ENCODE assay signal across 8 cellular contexts in genomic region chr12:54596526-54596946, GRCh38. TPM values are rescaled to one million over a fixed set of nuclear protein-coding genes. Genes with fewer than 3 reads are reported as not detected.
DNase-seq lines count a peak whose midpoint lies in the region; ATAC-seq and TF ChIP-seq lines count a peak whose summit lies in the region.

No MANE protein-coding gene starts in this region.

- H3K27ac Mint-ChIP-seq in activated naive CD4-positive, alpha-beta T cell treated with anti-CD3 and anti-CD28 coated beads, Interleukin-2, amount 50 U/mL, for 72 hours: no peak overlapping the region

- WGBS in psoas muscle, 3 donors: 22 to 26% (median 26%) methylated on average over 3 of the region's 3 CpGs

- H3K9me3 ChIP-seq in cardiac muscle cell (ENCODE audit: low read depth): no peaks in the 10 kb centered on the region
- H3K9me3 ChIP-seq in psoas muscle: no peaks in the 10 kb centered on the region

- intact Hi-C loops in psoas muscle (cut with DNase I): loop anchor here (5.0 kb wide), 1 partner anchor 361 kb away; no protein-coding TSS in a partner anchor

- H3K9me3 Mint-ChIP-seq in activated naive CD4-positive, alpha-beta T cell treated with anti-CD3 and anti-CD28 coated beads, Interleukin-2, amount 50 U/mL, for 72 hours: no peaks in the 10 kb centered on the region

- H3K4me1 ChIP-seq in cardiac muscle cell (ENCODE audit: low read depth) (peaks cover 15% of the 10 kb centered on the region), psoas muscle (no peaks in the 10 kb centered on the region)

- peak; percentile 93 for TF ChIP-seq CTCF in cardiac muscle cell (IDR thresholded peaks at IDR 0.05; ENCODE audit: low read depth, low read length)
- TF ChIP-seq CTCF in psoas muscle (IDR thresholded peaks at IDR 0.05): peak; percentile 82

- H3K4me3 ChIP-seq in cardiac muscle cell (no peak overlapping the region), psoas muscle (no peak overlapping the region)

- ATAC-seq in HG03432 (IDR thresholded peaks at IDR 0.05; ENCODE audit: unreplicated experiment) (peak; percentile 66), psoas muscle (peak; percentile 74 to 92 (median 76)), HG03280 (IDR thresholded peaks at IDR 0.05; ENCODE audit: unreplicated experiment) (no peak), HG03520 (IDR thresholded peaks at IDR 0.05; ENCODE audit: unreplicated experiment) (no peak)
- ATAC-seq in activated naive CD4-positive, alpha-beta T cell treated with anti-CD3 and anti-CD28 coated beads, Interleukin-2, amount 50 U/mL, for 72 hours: peak; percentile 43 to 65

- no peaks in the 10 kb centered on the region for H3K36me3 ChIP-seq in cardiac muscle cell
- no peaks in the 10 kb centered on the region for H3K36me3 ChIP-seq in psoas muscle (ENCODE audit: insufficient read depth in 1 of 2, low read depth in 1 of 2)

- DNase-seq in COLO668 (lab: John Stamatoyannopoulos, UW; ENCODE audit: unreplicated experiment) (peak; percentile 25), SHP77 treated with DMSO at 0.1 percent for 48 hours (lab: John Stamatoyannopoulos, UW) (peak; percentile 5), cardiac muscle cell (ENCODE audit: low read depth in 1 of 2, low spot score in 1 of 2) (peak; percentile 75 to 83), psoas muscle (peak; percentile 62 to 76)
- DNase-seq in activated naive CD4-positive, alpha-beta T cell treated with anti-CD3 and anti-CD28 coated beads, Interleukin-2, amount 50 U/mL, for 72 hours (ENCODE audit: low spot score in 2 of 2): peak in 1 of 2 donors; percentile 69

- H3K27ac ChIP-seq in cardiac muscle cell (no peak overlapping the region), psoas muscle (no peak overlapping the region)

- H3K27me3 ChIP-seq in cardiac muscle cell (no peaks in the 10 kb centered on the region), psoas muscle (ENCODE audit: insufficient read depth in 3 of 3, low read length in 2 of 3) (no peaks in the 10 kb centered on the region)

- H3K36me3 Mint-ChIP-seq in activated naive CD4-positive, alpha-beta T cell treated with anti-CD3 and anti-CD28 coated beads, Interleukin-2, amount 50 U/mL, for 72 hours: no peaks in the 10 kb centered on the region

RNA-seq across cellular contexts. Expression of gene PPP1R1A, which starts 8.1 kb away (rescaled TPM):
- total RNA-seq in activated naive CD4-positive, alpha-beta T cell treated with anti-CD3 and anti-CD28 coated beads, Interleukin-2, amount 50 U/mL, for 72 hours: not detected
- total RNA-seq in cardiac muscle cell (138 and 154 TPM in 2 replicates), psoas muscle (100 to 1,000 TPM in 3 of 4 donors, 10 to 100 TPM in 1; 93.7 to 360 (median 247) TPM)
- polyA plus RNA-seq in cardiac muscle cell (196 and 266 TPM in 2 replicates), psoas muscle (100 to 1,000 TPM; 187 to 265 (median 203) TPM)

RNA-seq across cellular contexts. Expression of gene LACRT, which starts 38.2 kb away (rescaled TPM):
- total RNA-seq in activated naive CD4-positive, alpha-beta T cell treated with anti-CD3 and anti-CD28 coated beads, Interleukin-2, amount 50 U/mL, for 72 hours: not detected
- total RNA-seq in cardiac muscle cell (not detected in 2 replicates), psoas muscle (not detected)
- polyA plus RNA-seq in cardiac muscle cell (not detected in 2 replicates), psoas muscle (not detected)

RNA-seq across cellular contexts. Expression of gene PDE1B, which starts 47.1 kb away (rescaled TPM):
- total RNA-seq in activated naive CD4-positive, alpha-beta T cell treated with anti-CD3 and anti-CD28 coated beads, Interleukin-2, amount 50 U/mL, for 72 hours: 10 to 100 TPM; 24.1 to 33.6 TPM
- total RNA-seq in cardiac muscle cell: 17.0 and 23.7 TPM in 2 replicates
- polyA plus RNA-seq in cardiac muscle cell: 22.1 and 25.6 TPM in 2 replicates
- 1 to 10 TPM; 1.2 to 2.6 (median 1.7) TPM for total RNA-seq in psoas muscle
- 1 to 10 TPM; 1.1 to 1.8 (median 1.1) TPM for polyA plus RNA-seq in psoas muscle

RNA-seq across cellular contexts. Expression of gene DCD, which starts 51.6 kb away (rescaled TPM):
- total RNA-seq in activated naive CD4-positive, alpha-beta T cell treated with anti-CD3 and anti-CD28 coated beads, Interleukin-2, amount 50 U/mL, for 72 hours: not detected
- not detected in 2 replicates for total RNA-seq in cardiac muscle cell
- polyA plus RNA-seq in cardiac muscle cell: 0.22 TPM in 1 of 2 replicates, not detected in the other
- total RNA-seq in psoas muscle: not detected
- not detected for polyA plus RNA-seq in psoas muscle

Comparison
In these comparisons a context has a peak if more than half of its experiments do, and no peak if none do; other contexts are left out.
1. ATAC-seq: peak in HG03432 (single experiment), activated naive CD4-positive, alpha-beta T cell treated with anti-CD3 and anti-CD28 coated beads, Interleukin-2, amount 50 U/mL, for 72 hours (2 of 2) and psoas muscle (4 of 4); none in HG03280 (single experiment) and HG03520 (single experiment).
2. RNA of gene PPP1R1A, which starts 8.1 kb away (total RNA-seq): 93.7 to 360 TPM in psoas muscle and 138 to 154 TPM in cardiac muscle cell; not detected in activated naive CD4-positive, alpha-beta T cell treated with anti-CD3 and anti-CD28 coated beads, Interleukin-2, amount 50 U/mL, for 72 hours; every median in the first group is over 10 times any median in the second.